Comparison of ENCODE assay signal across 8 cellular contexts in genomic region chr6:158334534-158334933, GRCh38.
"Had no signal": no experiment of that assay in that cellular context is flagged by ENCODE, and none has a peak within 500 bp of the region (broad histone marks: within the 10 kb centered on the region; RNA-seq: fewer than 3 reads in every experiment).

No MANE protein-coding gene starts in this region.

- H3K4me3 ChIP-seq: GM12878 had no signal

- ATAC-seq: GM12878 had no signal

- DNase-seq: GDM1, GF-D8 had no signal

- FAIRE-seq: G401.6, GM12891, GM12892, GM18507, GM19239 had no signal
